ENCODE assay signal across 10 cellular contexts in genomic region chr7:7051221-7051877, GRCh38.
A peak's percentile ranks its signal among the peaks of the same experiment; 100 is the strongest.
DNase-seq lines count a peak whose midpoint lies in the region; ATAC-seq and TF ChIP-seq lines count a peak whose summit lies in the region.
"Had no signal": no experiment of that assay in that cellular context is flagged by ENCODE, and none has a peak within 500 bp of the region (broad histone marks: within the 10 kb centered on the region; RNA-seq: fewer than 3 reads in every experiment).

No MANE protein-coding gene starts in this region.

- POLR2A ChIA-PET in activated B cell treated with CpG ODN at 0.5 μM for 24 hours (lab: Charles Lee), result no interaction called here

- peak overlapping the region; percentile 71 for H3K27ac Mint-ChIP-seq in activated B cell treated with CpG ODN at 0.5 μM for 24 hours
- H3K27ac Mint-ChIP-seq: progenitor cell of endocrine pancreas had no signal

- intact Hi-C loops in activated B cell treated with CpG ODN at 0.5 μM for 24 hours (cut with micrococcal nuclease), result no loop called here

- no peak overlapping the region for H3K4me3 Mint-ChIP-seq in activated B cell treated with CpG ODN at 0.5 μM for 24 hours

- ATAC-seq in GM18907 (IDR thresholded peaks at IDR 0.05; ENCODE audit: unreplicated experiment) (peak; percentile 72), HG03108 (IDR thresholded peaks at IDR 0.05; ENCODE audit: unreplicated experiment) (peak; percentile 64), activated B cell treated with CpG ODN at 0.5 μM for 24 hours (ENCODE audit: low read depth) (peak; percentile 77), HG03097 (IDR thresholded peaks at IDR 0.05; ENCODE audit: low FRiP score, unreplicated experiment) (no peak)

- no peak for DNase-seq in activated B cell treated with CpG ODN at 0.5 μM for 24 hours
- peak; percentile 20 for DNase-seq in putamen (ENCODE audit: low spot score)
- DNase-seq in islet precursor cell, result no peak
- no peak for DNase-seq in NCI-H146 (lab: John Stamatoyannopoulos, UW)
- no peak for DNase-seq in activated naive CD4-positive, alpha-beta T cell treated with Interleukin-2 at 50 U/mL for 16 hours
- DNase-seq: NCI-H2227 treated with DMSO at 0.1 percent for 48 hours had no signal

- no peaks in the 10 kb centered on the region for H3K36me3 Mint-ChIP-seq in activated B cell treated with CpG ODN at 0.5 μM for 24 hours (ENCODE audit: low read depth)

- no peak for TF ChIP-seq CTCF in activated B cell treated with CpG ODN at 0.5 μM for 24 hours (IDR thresholded peaks at IDR 0.05)

- peaks cover 6% of the 10 kb centered on the region for H3K9me3 Mint-ChIP-seq in activated B cell treated with CpG ODN at 0.5 μM for 24 hours

- CTCF ChIA-PET in activated B cell treated with CpG ODN at 0.5 μM for 24 hours (lab: Charles Lee), result no interaction called here

- H3K4me1 Mint-ChIP-seq in activated B cell treated with CpG ODN at 0.5 μM for 24 hours, result peaks cover 8% of the 10 kb centered on the region

- peaks cover 2% of the 10 kb centered on the region for H3K27me3 Mint-ChIP-seq in activated B cell treated with CpG ODN at 0.5 μM for 24 hours
- H3K27me3 Mint-ChIP-seq: progenitor cell of endocrine pancreas had no signal
